ENCODE assay signal across 11 cellular contexts in genomic region chr7:126727930-126728331, GRCh38.
DNase-seq lines count a peak whose midpoint lies in the region; ATAC-seq and TF ChIP-seq lines count a peak whose summit lies in the region.
"Had no signal": no experiment of that assay in that cellular context is flagged by ENCODE, and none has a peak within 500 bp of the region (broad histone marks: within the 10 kb centered on the region; RNA-seq: fewer than 3 reads in every experiment).

No MANE protein-coding gene starts in this region.

- no peaks in the 10 kb centered on the region for H3K9me3 ChIP-seq in Loucy (ENCODE audit: insufficient read depth, low read depth, low read length)
- H3K9me3 ChIP-seq: A549, HAP-1 had no signal

- no peaks in the 10 kb centered on the region for H4K20me1 ChIP-seq in Loucy (ENCODE audit: insufficient read depth, low read length, poor library complexity, severe bottlenecking)

- DNase-seq in NK-92 treated with Interleukin-12 subunit alpha and Interleukin-12 subunit beta, amount 100 ng/mL, for 24 hours (lab: John Stamatoyannopoulos, UW), result peak; percentile 4
- DNase-seq in NK-92 (lab: John Stamatoyannopoulos, UW; ENCODE audit: unreplicated experiment), result no peak
- peak; percentile 36 for DNase-seq in myocyte (ENCODE audit: low read depth)
- DNase-seq in stimulated activated naive B cell treated with anti-CD40 and anti-IgM and Interleukin-4, amounts not matched to agents 10 μg/mL and 1 μg/mL and 100 μg/mL, for 72 hours, result no peak
- DNase-seq in midbrain (lab: John Stamatoyannopoulos, UW), result no peak

- no peaks in the 10 kb centered on the region for H3K9me2 ChIP-seq in Loucy (replicated peaks; ENCODE audit: low read depth, low read length)

- H3K79me2 ChIP-seq in Loucy (ENCODE audit: insufficient read depth, low read length), result no peaks in the 10 kb centered on the region
- H3K79me2 ChIP-seq: parathyroid adenoma had no signal

- no peak overlapping the region for H3K4me3 Mint-ChIP-seq in activated T-helper 17 cell treated with anti-CD3 and anti-CD28 coated beads, Interleukin-2, amount 50 U/mL, for 72 hours
- H3K4me3 Mint-ChIP-seq in stimulated activated naive B cell treated with anti-CD40 and anti-IgM and Interleukin-4, amounts not matched to agents 10 μg/mL and 1 μg/mL and 100 μg/mL, for 72 hours, result no peak overlapping the region

- H3K4me1 ChIP-seq in Loucy (ENCODE audit: insufficient read depth, low read length, poor library complexity, severe bottlenecking), result peaks cover 18% of the 10 kb centered on the region
- H3K4me1 ChIP-seq: A549, HAP-1, parathyroid adenoma had no signal

- no peak overlapping the region for H3K9ac ChIP-seq in Loucy (ENCODE audit: low read depth, low read length, poor library complexity, severe bottlenecking)
- H3K9ac ChIP-seq: parathyroid adenoma had no signal

- no peaks in the 10 kb centered on the region for H3K27me3 ChIP-seq in Loucy (ENCODE audit: insufficient read depth, low read length, poor library complexity, severe bottlenecking)

- peak overlapping the region; percentile 15 for H3K4me3 ChIP-seq in Loucy (ENCODE audit: low read length, poor library complexity, severe bottlenecking)
- H3K4me3 ChIP-seq: A549, HAP-1 had no signal

- peak overlapping the region; percentile 88 for H2AFZ ChIP-seq in Loucy (ENCODE audit: low read length)
- H2AFZ ChIP-seq: parathyroid adenoma had no signal

- no peaks in the 10 kb centered on the region for H3K27me3 Mint-ChIP-seq in activated T-helper 17 cell treated with anti-CD3 and anti-CD28 coated beads, Interleukin-2, amount 50 U/mL, for 72 hours
- no peaks in the 10 kb centered on the region for H3K27me3 Mint-ChIP-seq in stimulated activated naive B cell treated with anti-CD40 and anti-IgM and Interleukin-4, amounts not matched to agents 10 μg/mL and 1 μg/mL and 100 μg/mL, for 72 hours

- peak overlapping the region; percentile 41 for H3K4me2 ChIP-seq in Loucy (ENCODE audit: low read depth, low read length, poor library complexity, severe bottlenecking)
- H3K4me2 ChIP-seq: A549 had no signal

- ATAC-seq in activated T-helper 17 cell treated with anti-CD3 and anti-CD28 coated beads, Interleukin-2, amount 50 U/mL, for 72 hours (replicated peaks), result peak; percentile 85
- ATAC-seq in stimulated activated naive B cell treated with anti-CD40 and anti-IgM and Interleukin-4, amounts not matched to agents 10 μg/mL and 1 μg/mL and 100 μg/mL, for 72 hours (replicated peaks), result no peak
- no peak for ATAC-seq in GM19455 (IDR thresholded peaks at IDR 0.05; ENCODE audit: unreplicated experiment)

- H3F3A ChIP-seq in Loucy (ENCODE audit: low read depth), result no peaks in the 10 kb centered on the region

- H3K36me3 ChIP-seq in Loucy (ENCODE audit: insufficient read depth, low read length), result no peaks in the 10 kb centered on the region
- H3K36me3 ChIP-seq: HAP-1 had no signal

- H3K27ac Mint-ChIP-seq in activated T-helper 17 cell treated with anti-CD3 and anti-CD28 coated beads, Interleukin-2, amount 50 U/mL, for 72 hours, result no peak overlapping the region
- H3K27ac Mint-ChIP-seq in stimulated activated naive B cell treated with anti-CD40 and anti-IgM and Interleukin-4, amounts not matched to agents 10 μg/mL and 1 μg/mL and 100 μg/mL, for 72 hours, result no peak overlapping the region

- H3K4me1 Mint-ChIP-seq in activated T-helper 17 cell treated with anti-CD3 and anti-CD28 coated beads, Interleukin-2, amount 50 U/mL, for 72 hours, result no peaks in the 10 kb centered on the region
- H3K4me1 Mint-ChIP-seq in stimulated activated naive B cell treated with anti-CD40 and anti-IgM and Interleukin-4, amounts not matched to agents 10 μg/mL and 1 μg/mL and 100 μg/mL, for 72 hours, result no peaks in the 10 kb centered on the region

- H3K36me3 Mint-ChIP-seq in activated T-helper 17 cell treated with anti-CD3 and anti-CD28 coated beads, Interleukin-2, amount 50 U/mL, for 72 hours (ENCODE audit: low read depth), result no peaks in the 10 kb centered on the region
- no peaks in the 10 kb centered on the region for H3K36me3 Mint-ChIP-seq in stimulated activated naive B cell treated with anti-CD40 and anti-IgM and Interleukin-4, amounts not matched to agents 10 μg/mL and 1 μg/mL and 100 μg/mL, for 72 hours

- TF ChIP-seq CTCF in Loucy (conservative IDR thresholded peaks at IDR 0.05; ENCODE audit: low read length), result no peak

- H3K9me3 Mint-ChIP-seq in activated T-helper 17 cell treated with anti-CD3 and anti-CD28 coated beads, Interleukin-2, amount 50 U/mL, for 72 hours, result no peaks in the 10 kb centered on the region
- H3K9me3 Mint-ChIP-seq in stimulated activated naive B cell treated with anti-CD40 and anti-IgM and Interleukin-4, amounts not matched to agents 10 μg/mL and 1 μg/mL and 100 μg/mL, for 72 hours, result peaks cover 4% of the 10 kb centered on the region in 2 donors

Comparison
In these comparisons a context has a peak if more than half of its experiments do, and no peak if none do; other contexts are left out.
1. DNase-seq: peak in NK-92 treated with Interleukin-12 subunit alpha and Interleukin-12 subunit beta, amount 100 ng/mL, for 24 hours (single experiment) and myocyte (single experiment); none in NK-92 (single experiment), stimulated activated naive B cell treated with anti-CD40 and anti-IgM and Interleukin-4, amounts not matched to agents 10 μg/mL and 1 μg/mL and 100 μg/mL, for 72 hours (single experiment) and midbrain (single experiment).